ENCODE assay signal across 8 cellular contexts in the genomic region with DNA sequence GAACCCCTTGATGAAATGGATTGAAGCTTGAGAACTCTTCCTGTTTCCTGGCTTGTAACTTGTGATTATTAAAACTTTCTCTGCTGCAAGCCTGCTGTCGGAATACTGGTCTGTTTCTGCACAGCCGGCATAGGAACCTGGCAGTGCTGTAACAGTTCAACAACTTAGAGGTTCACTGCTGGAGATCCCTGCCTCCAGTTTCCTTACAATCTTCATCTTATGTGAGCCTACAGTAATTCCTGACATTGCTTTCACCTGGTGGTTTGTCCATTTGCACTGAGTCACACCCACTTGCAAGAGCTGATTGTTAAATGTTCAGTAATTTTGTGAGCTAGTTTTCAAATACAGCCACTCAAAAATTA. TPM values are rescaled to one million over a fixed set of nuclear protein-coding genes. Genes with fewer than 3 reads are reported as not detected.
DNase-seq lines count a peak whose midpoint lies in the region; ATAC-seq and TF ChIP-seq lines count a peak whose summit lies in the region.

No MANE protein-coding gene starts in this region.

- CTCF ChIA-PET in activated naive CD4-positive, alpha-beta T cell treated with anti-CD3 and anti-CD28 coated beads for 36 hours (lab: Charles Lee): interaction anchor here (0.7 to 2.6 kb wide), 6 partner anchors 16 to 151 kb away, joined by 3 to 19 read pairs (median 5); a partner anchor contains a TSS

- no peaks in the 10 kb centered on the region for H3K27me3 Mint-ChIP-seq in activated naive CD4-positive, alpha-beta T cell treated with anti-CD3 and anti-CD28 coated beads for 36 hours (ENCODE audit: low read depth)
- H3K27me3 Mint-ChIP-seq in activated T-helper 17 cell treated with anti-CD3 and anti-CD28 coated beads, Interleukin-2, amount 50 U/mL, for 72 hours: no peaks in the 10 kb centered on the region
- H3K27me3 Mint-ChIP-seq in type B pancreatic cell: no peaks in the 10 kb centered on the region

- ATAC-seq in activated T-helper 17 cell treated with anti-CD3 and anti-CD28 coated beads, Interleukin-2, amount 50 U/mL, for 72 hours (replicated peaks): no peak
- ATAC-seq in left colon (peak; percentile 6), HG03097 (IDR thresholded peaks at IDR 0.05; ENCODE audit: low FRiP score, unreplicated experiment) (no peak), HG03460 (IDR thresholded peaks at IDR 0.05; ENCODE audit: unreplicated experiment) (no peak), GM19455 (IDR thresholded peaks at IDR 0.05; ENCODE audit: unreplicated experiment) (no peak)

- H3K36me3 Mint-ChIP-seq in activated naive CD4-positive, alpha-beta T cell treated with anti-CD3 and anti-CD28 coated beads for 36 hours (ENCODE audit: low read depth): peaks cover 29% of the 10 kb centered on the region
- peaks cover 23% of the 10 kb centered on the region for H3K36me3 Mint-ChIP-seq in activated T-helper 17 cell treated with anti-CD3 and anti-CD28 coated beads, Interleukin-2, amount 50 U/mL, for 72 hours (ENCODE audit: low read depth)
- peaks cover 7% of the 10 kb centered on the region for H3K36me3 Mint-ChIP-seq in type B pancreatic cell

- intact Hi-C loops in activated naive CD4-positive, alpha-beta T cell treated with anti-CD3 and anti-CD28 coated beads for 36 hours (cut with micrococcal nuclease): loop anchor here (2.0 kb wide), 1 partner anchor 699 kb away; no protein-coding TSS in a partner anchor
- intact Hi-C loops in left colon (cut with DNase I, micrococcal nuclease): no loop called here

- peak overlapping the region; percentile 93 for H3K4me3 Mint-ChIP-seq in activated naive CD4-positive, alpha-beta T cell treated with anti-CD3 and anti-CD28 coated beads for 36 hours
- peak overlapping the region; percentile 89 for H3K4me3 Mint-ChIP-seq in activated T-helper 17 cell treated with anti-CD3 and anti-CD28 coated beads, Interleukin-2, amount 50 U/mL, for 72 hours
- peak overlapping the region; percentile 93 for H3K4me3 Mint-ChIP-seq in type B pancreatic cell

- no peak for TF ChIP-seq CTCF in type B pancreatic cell (conservative IDR thresholded peaks at IDR 0.05)

- DNase-seq in activated naive CD4-positive, alpha-beta T cell treated with anti-CD3 and anti-CD28 coated beads for 36 hours: peak; percentile 9
- DNase-seq in activated naive CD4-positive, alpha-beta T cell treated with anti-CD3 and anti-CD28 coated beads, Interleukin-2, amount 50 U/mL, for 16 hours: no peak
- no peak for DNase-seq in left colon
- no peak for DNase-seq in type B pancreatic cell (ENCODE audit: extremely low spot score, unreplicated experiment)

- H3K4me1 Mint-ChIP-seq in activated naive CD4-positive, alpha-beta T cell treated with anti-CD3 and anti-CD28 coated beads for 36 hours (ENCODE audit: low read depth): peaks cover 40% of the 10 kb centered on the region
- H3K4me1 Mint-ChIP-seq in activated T-helper 17 cell treated with anti-CD3 and anti-CD28 coated beads, Interleukin-2, amount 50 U/mL, for 72 hours: peaks cover 24% of the 10 kb centered on the region
- peaks cover 26% of the 10 kb centered on the region for H3K4me1 Mint-ChIP-seq in type B pancreatic cell (ENCODE audit: unreplicated experiment)

- peak overlapping the region; percentile 99 for H3K27ac Mint-ChIP-seq in activated naive CD4-positive, alpha-beta T cell treated with anti-CD3 and anti-CD28 coated beads for 36 hours
- peak overlapping the region; percentile 94 for H3K27ac Mint-ChIP-seq in activated T-helper 17 cell treated with anti-CD3 and anti-CD28 coated beads, Interleukin-2, amount 50 U/mL, for 72 hours
- peak overlapping the region; percentile 97 for H3K27ac Mint-ChIP-seq in type B pancreatic cell

- H3K9me3 Mint-ChIP-seq in activated naive CD4-positive, alpha-beta T cell treated with anti-CD3 and anti-CD28 coated beads for 36 hours: peaks cover 3% of the 10 kb centered on the region
- no peaks in the 10 kb centered on the region for H3K9me3 Mint-ChIP-seq in activated T-helper 17 cell treated with anti-CD3 and anti-CD28 coated beads, Interleukin-2, amount 50 U/mL, for 72 hours
- H3K9me3 Mint-ChIP-seq in type B pancreatic cell: no peaks in the 10 kb centered on the region

RNA-seq across cellular contexts. Expression of a gene that starts 1.3 kb away (rescaled TPM):
- 10 to 100 TPM; 14.7 to 17.9 TPM for total RNA-seq in activated naive CD4-positive, alpha-beta T cell treated with anti-CD3 and anti-CD28 coated beads for 36 hours
- 10 to 100 TPM; 11.5 to 11.8 TPM for total RNA-seq in activated T-helper 17 cell treated with anti-CD3 and anti-CD28 coated beads, Interleukin-2, amount 50 U/mL, for 72 hours
- total RNA-seq in left colon: 10 to 100 TPM; 11.1 to 17.7 TPM
- total RNA-seq in type B pancreatic cell (ENCODE audit: low replicate concordance): 8.0 and 8.7 TPM in 2 replicates
